Comparison of ENCODE assay signal across 1 cellular context in genomic region chr12:26822051-26822450, GRCh38.
TF ChIP-seq lines count a peak whose summit lies in the region.

No MANE protein-coding gene starts in this region.

TF ChIP-seq in GM12878, 131 proteins besides CTCF, POLR2A, EP300 and RAD21 (continued from another document):
- TF ChIP-seq NKRF (conservative IDR thresholded peaks at IDR 0.05) (no peak), NR2C2 (IDR thresholded peaks at IDR 0.05; ENCODE audit: borderline replicate concordance, control insufficient read depth, insufficient read length, low read depth) (no peak), E2F4 (IDR thresholded peaks at IDR 0.05; ENCODE audit: low read depth, low read length) (no peak), ZNF687 (IDR thresholded peaks at IDR 0.05) (no peak), RCOR1 (conservative IDR thresholded peaks at IDR 0.05; ENCODE audit: low read depth, low read length) (no peak), CEBPZ (IDR thresholded peaks at IDR 0.05; ENCODE audit: low read depth, low read length) (no peak), NR2C1 (IDR thresholded peaks at IDR 0.05) (no peak), TCF7 (IDR thresholded peaks at IDR 0.05; ENCODE audit: borderline replicate concordance) (no peak), HDGF (IDR thresholded peaks at IDR 0.05) (no peak), SP1 (IDR thresholded peaks at IDR 0.05; ENCODE audit: low read depth, low read length) (no peak), NFIC (IDR thresholded peaks at IDR 0.05; ENCODE audit: low read depth, low read length) (no peak)
- TF ChIP-seq, protein P1, sequence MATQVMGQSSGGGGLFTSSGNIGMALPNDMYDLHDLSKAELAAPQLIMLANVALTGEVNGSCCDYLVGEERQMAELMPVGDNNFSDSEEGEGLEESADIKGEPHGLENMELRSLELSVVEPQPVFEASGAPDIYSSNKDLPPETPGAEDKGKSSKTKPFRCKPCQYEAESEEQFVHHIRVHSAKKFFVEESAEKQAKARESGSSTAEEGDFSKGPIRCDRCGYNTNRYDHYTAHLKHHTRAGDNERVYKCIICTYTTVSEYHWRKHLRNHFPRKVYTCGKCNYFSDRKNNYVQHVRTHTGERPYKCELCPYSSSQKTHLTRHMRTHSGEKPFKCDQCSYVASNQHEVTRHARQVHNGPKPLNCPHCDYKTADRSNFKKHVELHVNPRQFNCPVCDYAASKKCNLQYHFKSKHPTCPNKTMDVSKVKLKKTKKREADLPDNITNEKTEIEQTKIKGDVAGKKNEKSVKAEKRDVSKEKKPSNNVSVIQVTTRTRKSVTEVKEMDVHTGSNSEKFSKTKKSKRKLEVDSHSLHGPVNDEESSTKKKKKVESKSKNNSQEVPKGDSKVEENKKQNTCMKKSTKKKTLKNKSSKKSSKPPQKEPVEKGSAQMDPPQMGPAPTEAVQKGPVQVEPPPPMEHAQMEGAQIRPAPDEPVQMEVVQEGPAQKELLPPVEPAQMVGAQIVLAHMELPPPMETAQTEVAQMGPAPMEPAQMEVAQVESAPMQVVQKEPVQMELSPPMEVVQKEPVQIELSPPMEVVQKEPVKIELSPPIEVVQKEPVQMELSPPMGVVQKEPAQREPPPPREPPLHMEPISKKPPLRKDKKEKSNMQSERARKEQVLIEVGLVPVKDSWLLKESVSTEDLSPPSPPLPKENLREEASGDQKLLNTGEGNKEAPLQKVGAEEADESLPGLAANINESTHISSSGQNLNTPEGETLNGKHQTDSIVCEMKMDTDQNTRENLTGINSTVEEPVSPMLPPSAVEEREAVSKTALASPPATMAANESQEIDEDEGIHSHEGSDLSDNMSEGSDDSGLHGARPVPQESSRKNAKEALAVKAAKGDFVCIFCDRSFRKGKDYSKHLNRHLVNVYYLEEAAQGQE (IDR thresholded peaks at IDR 0.05; ENCODE audit: low read depth, low read length) = no peak
- TF ChIP-seq, protein P2, sequence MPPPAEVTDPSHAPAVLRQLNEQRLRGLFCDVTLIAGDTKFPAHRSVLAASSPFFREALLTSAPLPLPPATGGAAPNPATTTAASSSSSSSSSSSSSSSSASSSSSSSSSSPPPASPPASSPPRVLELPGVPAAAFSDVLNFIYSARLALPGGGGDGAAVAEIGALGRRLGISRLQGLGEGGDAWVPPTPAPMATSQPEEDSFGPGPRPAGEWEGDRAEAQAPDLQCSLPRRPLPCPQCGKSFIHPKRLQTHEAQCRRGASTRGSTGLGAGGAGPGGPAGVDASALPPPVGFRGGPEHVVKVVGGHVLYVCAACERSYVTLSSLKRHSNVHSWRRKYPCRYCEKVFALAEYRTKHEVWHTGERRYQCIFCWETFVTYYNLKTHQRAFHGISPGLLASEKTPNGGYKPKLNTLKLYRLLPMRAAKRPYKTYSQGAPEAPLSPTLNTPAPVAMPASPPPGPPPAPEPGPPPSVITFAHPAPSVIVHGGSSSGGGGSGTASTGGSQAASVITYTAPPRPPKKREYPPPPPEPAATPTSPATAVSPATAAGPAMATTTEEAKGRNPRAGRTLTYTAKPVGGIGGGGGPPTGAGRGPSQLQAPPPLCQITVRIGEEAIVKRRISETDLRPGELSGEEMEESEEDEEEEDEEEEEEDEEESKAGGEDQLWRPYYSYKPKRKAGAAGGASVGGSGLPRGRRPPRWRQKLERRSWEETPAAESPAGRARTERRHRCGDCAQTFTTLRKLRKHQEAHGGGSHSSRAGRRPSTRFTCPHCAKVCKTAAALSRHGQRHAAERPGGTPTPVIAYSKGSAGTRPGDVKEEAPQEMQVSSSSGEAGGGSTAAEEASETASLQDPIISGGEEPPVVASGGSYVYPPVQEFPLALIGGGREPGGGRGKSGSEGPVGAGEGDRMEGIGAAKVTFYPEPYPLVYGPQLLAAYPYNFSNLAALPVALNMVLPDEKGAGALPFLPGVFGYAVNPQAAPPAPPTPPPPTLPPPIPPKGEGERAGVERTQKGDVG (CRISPR knock-in tag; IDR thresholded peaks at IDR 0.05) = no peak
